Comparison of ENCODE assay signal across 16 cellular contexts in the genomic region with DNA sequence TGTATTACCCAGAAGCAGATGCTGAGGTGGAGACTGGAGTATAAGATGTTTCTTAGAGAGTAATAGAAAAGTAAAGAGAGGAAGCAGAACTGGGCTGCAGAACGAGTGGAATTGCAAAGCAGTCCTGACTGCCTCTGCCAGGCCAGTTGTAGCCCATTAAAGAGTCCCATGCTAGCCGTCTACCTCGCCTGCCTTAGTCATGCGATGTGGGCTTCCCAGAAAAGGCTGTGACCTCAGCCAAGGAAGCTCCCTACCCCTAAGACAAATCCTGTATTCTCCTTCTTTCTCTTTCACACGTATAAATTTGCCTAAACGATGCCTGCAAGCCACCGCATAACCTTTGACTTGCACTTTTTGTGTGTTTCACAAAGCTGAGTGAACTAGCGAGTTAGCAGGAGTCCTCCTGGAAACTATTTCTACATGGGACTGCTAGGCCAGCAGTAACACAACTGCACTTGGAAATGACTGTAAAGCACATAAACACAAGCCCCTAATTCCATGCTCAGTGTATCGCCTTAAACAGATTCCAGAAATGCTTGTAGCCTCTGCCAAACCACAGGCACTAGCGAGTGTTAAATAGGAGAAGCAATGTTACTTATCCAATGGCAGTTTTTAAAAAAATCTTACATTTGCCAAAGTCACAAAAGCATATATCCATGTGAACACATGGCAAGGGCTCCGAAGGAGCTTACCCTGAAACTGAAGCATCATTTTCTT. TPM values are rescaled to one million over a fixed set of nuclear protein-coding genes. Genes with fewer than 3 reads are reported as not detected.
DNase-seq lines count a peak whose midpoint lies in the region; ATAC-seq, FAIRE-seq and TF ChIP-seq lines count a peak whose summit lies in the region.
"Had no signal": no experiment of that assay in that cellular context is flagged by ENCODE, and none has a peak within 500 bp of the region (broad histone marks: within the 10 kb centered on the region; RNA-seq: fewer than 3 reads in every experiment).

No MANE protein-coding gene starts in this region.

- H3K4me3 ChIP-seq in HepG2 (replicated peaks in 1 of 3; ENCODE audit: insufficient read depth in 1 of 3, low read depth in 2 of 3, low read length in 3 of 3) (no peak overlapping the region), right lobe of liver (no peak overlapping the region), mesenchymal stem cell (ENCODE audit: insufficient read depth in 1 of 2, low read depth in 1 of 2, low read length in 2 of 2) (peak overlapping the region in 1 of 2 experiments; percentile 2)

- peak overlapping the region; percentile 94 for H4K91ac ChIP-seq in mesenchymal stem cell (ENCODE audit: low read length)

- H3K36me3 ChIP-seq in HepG2 (replicated peaks in 1 of 2; ENCODE audit: control insufficient read depth in 1 of 2, insufficient read depth in 2 of 2, low read length in 2 of 2) = no peaks in the 10 kb centered on the region
- no peaks in the 10 kb centered on the region for H3K36me3 ChIP-seq in right lobe of liver
- no peaks in the 10 kb centered on the region for H3K36me3 ChIP-seq in mesenchymal stem cell (ENCODE audit: control insufficient read depth in 1 of 2, insufficient read depth in 2 of 2, low read depth in 1 of 2, low read length in 2 of 2)

- WGBS in HepG2 (ENCODE audit: low lambda C conversion rate) = 37% methylated on average over 11 of the region's 11 CpGs
- WGBS in right lobe of liver (ENCODE audit: insufficient coverage, low coverage, low lambda C conversion rate, missing lambda C conversion rate) = 78% methylated on average over 10 of the region's 11 CpGs
- 36% methylated on average over 8 of the region's 11 CpGs for WGBS in mesenchymal stem cell

- H3K79me2 ChIP-seq in HepG2 (ENCODE audit: insufficient read depth, low read length) = no peaks in the 10 kb centered on the region

- POLR2A ChIA-PET in HepG2 (lab: Yijun Ruan, JAX) = no interaction called here

- H3K18ac ChIP-seq in mesenchymal stem cell (ENCODE audit: low read depth in 1 of 2, low read length in 2 of 2) = peak overlapping the region; percentile 10 to 86

- in situ Hi-C loops in HepG2 (cut with HindIII; ENCODE audit: extremely low pct_ligation_motif_present, low pct_unique_long_range_greater_than_20kb) = no loop called here

- H3K27me3 ChIP-seq in HepG2 (ENCODE audit: control insufficient read depth in 1 of 2, insufficient read depth in 2 of 2, low read length in 2 of 2) (no peaks in the 10 kb centered on the region), right lobe of liver (no peaks in the 10 kb centered on the region), mesenchymal stem cell (ENCODE audit: control insufficient read depth in 1 of 2, insufficient read depth in 1 of 2, low read length in 2 of 2) (no peaks in the 10 kb centered on the region)

- no peak overlapping the region for H2BK120ac ChIP-seq in mesenchymal stem cell (ENCODE audit: low read depth, low read length)

- no peak for TF ChIP-seq POLR2A in HepG2 (IDR thresholded peaks at IDR 0.05; ENCODE audit: insufficient read depth in 1 of 2, low read depth in 2 of 2, low read length in 2 of 2)
- TF ChIP-seq POLR2A in right lobe of liver (IDR thresholded peaks at IDR 0.05) = no peak

- H3K4me2 ChIP-seq in HepG2 (ENCODE audit: low read depth, low read length) (0 out of 2 replicates have a peak overlapping the region, but pooled peaks have one; percentile 8), mesenchymal stem cell (ENCODE audit: low read length, poor library complexity, severe bottlenecking) (no peak overlapping the region)

- H3K4ac ChIP-seq in mesenchymal stem cell (ENCODE audit: low read depth in 1 of 2, low read length in 2 of 2) = peak overlapping the region in 1 of 2 experiments; percentile 83

- no TSS peak for BruUV-seq in HepG2 (replicated peaks; lab: Mats Ljungman, UMichigan)

- H4K8ac ChIP-seq in mesenchymal stem cell (ENCODE audit: low read length) = no peak overlapping the region

- no peaks in the 10 kb centered on the region for H3K79me1 ChIP-seq in mesenchymal stem cell (replicated peaks; ENCODE audit: low read length, poor library complexity, severe bottlenecking)

- DNase-seq in HepG2 (ENCODE audit: low spot score) (no peak), right lobe of liver (no peak), chondrocyte (ENCODE audit: low spot score) (no peak), mesenchymal stem cell (peak; percentile 91), GM19238 (ENCODE audit: insufficient read length, low spot score) (no peak), NCI-H1694 treated with DMSO at 0.1 percent for 48 hours (lab: John Stamatoyannopoulos, UW) (no peak)
- no peak for DNase-seq in activated CD8-positive, alpha-beta memory T cell treated with anti-CD3 and anti-CD28 coated beads, Interleukin-2, amount 10 ng/mL, durations not matched to agents 7 days and 5 days
- DNase-seq: 8988T; amniotic stem cell; effector CD8-positive, alpha-beta T cell; NCI-H1092 treated with DMSO at 0.1 percent for 48 hours; NCI-H510A treated with DMSO at 0.1 percent for 48 hours; retina had no signal

- H2BK15ac ChIP-seq in mesenchymal stem cell (ENCODE audit: low read depth, poor library complexity, severe bottlenecking) = no peak overlapping the region

- H3K27ac Mint-ChIP-seq in chondrocyte (ENCODE audit: unreplicated experiment) = peak overlapping the region; percentile 72
- H3K27ac Mint-ChIP-seq in activated CD8-positive, alpha-beta memory T cell treated with anti-CD3 and anti-CD28 coated beads, Interleukin-2, amount 10 ng/mL, durations not matched to agents 7 days and 5 days = no peak overlapping the region

- peaks cover 22% of the 10 kb centered on the region for H3K4me1 Mint-ChIP-seq in chondrocyte (ENCODE audit: low read depth)
- no peaks in the 10 kb centered on the region for H3K4me1 Mint-ChIP-seq in activated CD8-positive, alpha-beta memory T cell treated with anti-CD3 and anti-CD28 coated beads, Interleukin-2, amount 10 ng/mL, durations not matched to agents 7 days and 5 days

- ATAC-seq in HepG2 = no peak; the same call in 2 of the 3 replicates
- ATAC-seq in right lobe of liver = no peak
- ATAC-seq in activated CD8-positive, alpha-beta memory T cell treated with anti-CD3 and anti-CD28 coated beads, Interleukin-2, amount 10 ng/mL, durations not matched to agents 7 days and 5 days = no peak
- ATAC-seq in HG03175 (IDR thresholded peaks at IDR 0.05; ENCODE audit: unreplicated experiment) = no peak

- no peaks in the 10 kb centered on the region for H3K36me3 Mint-ChIP-seq in chondrocyte (ENCODE audit: low read depth)
- no peaks in the 10 kb centered on the region for H3K36me3 Mint-ChIP-seq in activated CD8-positive, alpha-beta memory T cell treated with anti-CD3 and anti-CD28 coated beads, Interleukin-2, amount 10 ng/mL, durations not matched to agents 7 days and 5 days

- no peak overlapping the region for H3K23ac ChIP-seq in mesenchymal stem cell (ENCODE audit: low read length in 2 of 2)

- H2BK12ac ChIP-seq in mesenchymal stem cell (ENCODE audit: low read length in 2 of 2) = peak overlapping the region; percentile 91 to 97

- no peak overlapping the region for H3K14ac ChIP-seq in mesenchymal stem cell (ENCODE audit: low read length in 2 of 2)

- no peak for FAIRE-seq in HepG2 (lab: Jason Lieb, UNC)
- FAIRE-seq: D721Med, GM19239 had no signal

- H3K9me3 ChIP-seq in HepG2 (ENCODE audit: low read length) (no peaks in the 10 kb centered on the region), right lobe of liver (no peaks in the 10 kb centered on the region), mesenchymal stem cell (ENCODE audit: control insufficient read depth, low read length) (no peaks in the 10 kb centered on the region)

- no peak for TF ChIP-seq EP300 in HepG2 (IDR thresholded peaks at IDR 0.05; ENCODE audit: low read depth in 2 of 2, low read length in 2 of 2)
- no peak for TF ChIP-seq EP300 in HepG2 (CRISPR knock-in tag; IDR thresholded peaks at IDR 0.05; ENCODE audit: borderline replicate concordance)

- no peak overlapping the region for H3K27ac ChIP-seq in HepG2 (ENCODE audit: extremely low read length, insufficient read depth, low read length)
- no peak overlapping the region for H3K27ac ChIP-seq in right lobe of liver
- peak overlapping the region; percentile 63 for H3K27ac ChIP-seq in mesenchymal stem cell (ENCODE audit: low read length, poor library complexity, severe bottlenecking)

- H3K9ac ChIP-seq in HepG2 (ENCODE audit: insufficient read depth, low read depth, low read length) (no peak overlapping the region), mesenchymal stem cell (ENCODE audit: low read length) (peak overlapping the region; percentile 68)

- CTCF ChIA-PET in HepG2 (lab: Yijun Ruan, JAX; ENCODE audit: low intra/inter-chr PET ratio, low total read pairs) = no interaction called here
- CTCF ChIA-PET in activated CD8-positive, alpha-beta memory T cell treated with anti-CD3 and anti-CD28 coated beads, Interleukin-2, amount 10 ng/mL, durations not matched to agents 7 days and 5 days (lab: Charles Lee) = no interaction called here

- no peak overlapping the region for H2BK5ac ChIP-seq in mesenchymal stem cell (ENCODE audit: low read depth, low read length, poor library complexity, severe bottlenecking)

- H3K27me3 Mint-ChIP-seq in chondrocyte (ENCODE audit: low read depth) = no peaks in the 10 kb centered on the region
- H3K27me3 Mint-ChIP-seq in activated CD8-positive, alpha-beta memory T cell treated with anti-CD3 and anti-CD28 coated beads, Interleukin-2, amount 10 ng/mL, durations not matched to agents 7 days and 5 days = no peaks in the 10 kb centered on the region

- intact Hi-C loops in HepG2 (cut with micrococcal nuclease; ENCODE audit: unreplicated experiment) = no loop called here
- intact Hi-C loops in right lobe of liver (cut with DNase I) = no loop called here

- H4K20me1 ChIP-seq in HepG2 (ENCODE audit: insufficient read depth, low read length) = no peaks in the 10 kb centered on the region

- TF ChIP-seq RAD21 in HepG2 (CRISPR knock-in tag; IDR thresholded peaks at IDR 0.05) = no peak

- H2AFZ ChIP-seq in HepG2 (ENCODE audit: low read length) (no peak overlapping the region), mesenchymal stem cell (ENCODE audit: low read depth, low read length) (no peak overlapping the region)

- TF ChIP-seq CTCF in HepG2 (CRISPR knock-in tag; IDR thresholded peaks at IDR 0.05) (no peak), right lobe of liver (IDR thresholded peaks at IDR 0.05) (no peak), chondrocyte (IDR thresholded peaks at IDR 0.05) (no peak)

- H2AK5ac ChIP-seq in mesenchymal stem cell (ENCODE audit: low read length, severe bottlenecking) = peak overlapping the region; percentile 61

- no peak overlapping the region for H3K4me3 Mint-ChIP-seq in chondrocyte (ENCODE audit: unreplicated experiment)
- H3K4me3 Mint-ChIP-seq in activated CD8-positive, alpha-beta memory T cell treated with anti-CD3 and anti-CD28 coated beads, Interleukin-2, amount 10 ng/mL, durations not matched to agents 7 days and 5 days = no peak overlapping the region

- H3K4me1 ChIP-seq in HepG2 (ENCODE audit: insufficient read depth, low read length) (peaks cover 11% of the 10 kb centered on the region; the same call in 1 of the 2 replicates), right lobe of liver (no peaks in the 10 kb centered on the region), mesenchymal stem cell (ENCODE audit: control insufficient read depth, insufficient read depth, low read depth, low read length) (no peaks in the 10 kb centered on the region)

- H3K9me3 Mint-ChIP-seq in chondrocyte (ENCODE audit: low read depth) = no peaks in the 10 kb centered on the region
- H3K9me3 Mint-ChIP-seq in activated CD8-positive, alpha-beta memory T cell treated with anti-CD3 and anti-CD28 coated beads, Interleukin-2, amount 10 ng/mL, durations not matched to agents 7 days and 5 days (ENCODE audit: low read depth) = peaks cover 2% of the 10 kb centered on the region

RNA-seq across cellular contexts. Expression of a gene that starts 47.4 kb away (rescaled TPM):
- total RNA-seq in HepG2 (2016; rRNA removed; fragmentation: Illumina TruSeq; extraction: Trizol) (5.7 and 8.8 TPM in 2 replicates), right lobe of liver (10 to 100 TPM; 10.9 to 21.5 (median 16.5) TPM), chondrocyte (26.1 to 29.1 TPM (median 27.4 TPM) in 3 replicates)
- total RNA-seq in HepG2 (2016; cell fraction: cytosol; rRNA removed; fragmentation: Illumina TruSeq; extraction: Trizol; ENCODE audit: low read depth) = 1.9 and 2.0 TPM in 2 replicates
- 5.8 and 7.5 TPM in 2 replicates for total RNA-seq in HepG2 (2016; cell fraction: insoluble cytoplasmic fraction; rRNA removed; fragmentation: Illumina TruSeq; extraction: Trizol)
- 2.5 and 2.9 TPM in 2 replicates for total RNA-seq in HepG2 (2016; cell fraction: membrane; rRNA removed; fragmentation: Illumina TruSeq; extraction: Trizol)
- total RNA-seq in HepG2 (2016; cell fraction: nucleus; rRNA removed; fragmentation: Illumina TruSeq; extraction: Trizol) = 5.6 and 7.8 TPM in 2 replicates
- polyA plus RNA-seq in HepG2 (2011; rRNA removed) = 2.5 and 3.5 TPM in 2 replicates
- 1.5 and 1.8 TPM in 2 replicates for polyA plus RNA-seq in HepG2 (2011; cell fraction: cytosol; rRNA removed)
- 0.95 and 1.2 TPM in 2 replicates for polyA plus RNA-seq in HepG2 (2011; cell fraction: nucleus; rRNA removed)
- 3.1 and 4.0 TPM in 2 replicates for polyA plus RNA-seq in HepG2 (2012)
- 0.59 and 0.60 TPM in 2 replicates for polyA plus RNA-seq in HepG2 (2016; cell fraction: cytosol; fragmentation: Illumina TruSeq; extraction: Trizol; ENCODE audit: low read depth)
- polyA plus RNA-seq in HepG2 (2016; cell fraction: insoluble cytoplasmic fraction; fragmentation: Illumina TruSeq; extraction: Trizol; ENCODE audit: low read depth) = 5.0 and 6.6 TPM in 2 replicates
- polyA plus RNA-seq in HepG2 (2016; cell fraction: membrane; fragmentation: Illumina TruSeq; extraction: Trizol; ENCODE audit: low read depth) = 0.89 and 1.1 TPM in 2 replicates
- 6.3 and 6.8 TPM in 2 replicates for polyA plus RNA-seq in HepG2 (2016; cell fraction: nucleus; fragmentation: Illumina TruSeq; extraction: Trizol; ENCODE audit: insufficient read depth, low read depth)
- polyA minus RNA-seq in HepG2 (2011; rRNA and poly(A)+ RNA removed; ENCODE audit: low replicate concordance) = 1.9 and 8.5 TPM in 2 replicates
- polyA minus RNA-seq in HepG2 (2011; cell fraction: cytosol; rRNA and poly(A)+ RNA removed) = 2.9 and 4.9 TPM in 2 replicates
- 8.8 and 10.6 TPM in 2 replicates for polyA minus RNA-seq in HepG2 (2011; cell fraction: nucleus; rRNA and poly(A)+ RNA removed)
- polyA plus RNA-seq in mesenchymal stem cell (2013, experiment 1 of 2) = 161 TPM
- polyA plus RNA-seq in mesenchymal stem cell (2013, experiment 2 of 2) = 168 TPM
- 1 to 10 TPM in 1 of 2 experiments, not detected in 1; 1.1 TPM for total RNA-seq in activated CD8-positive, alpha-beta memory T cell treated with anti-CD3 and anti-CD28 coated beads, Interleukin-2, amount 10 ng/mL, durations not matched to agents 7 days and 5 days
